Comparison of ENCODE assay signal across 1 cellular context in genomic region chr12:46084666-46085631, GRCh38.
TF ChIP-seq lines count a peak whose summit lies in the region.

No MANE protein-coding gene starts in this region.

TF ChIP-seq in HEK293, 187 proteins besides CTCF, POLR2A, EP300 and RAD21 (continued from another document):
- TF ChIP-seq TRIM28 (IDR thresholded peaks at IDR 0.05; ENCODE audit: borderline replicate concordance, low read length) (peak; percentile 87; the same call in 1 of the 2 replicates), ZNF529 (tag by site-specific recombination; IDR thresholded peaks at IDR 0.05; ENCODE audit: insufficient replicate concordance) (peak; percentile 11), ZBTB17 (tag by site-specific recombination; IDR thresholded peaks at IDR 0.05) (no peak)
TF ChIP-seq in HEK293: peak in this region for 6.
